14 cellular contexts compared by ENCODE assay signal in the genomic region with DNA sequence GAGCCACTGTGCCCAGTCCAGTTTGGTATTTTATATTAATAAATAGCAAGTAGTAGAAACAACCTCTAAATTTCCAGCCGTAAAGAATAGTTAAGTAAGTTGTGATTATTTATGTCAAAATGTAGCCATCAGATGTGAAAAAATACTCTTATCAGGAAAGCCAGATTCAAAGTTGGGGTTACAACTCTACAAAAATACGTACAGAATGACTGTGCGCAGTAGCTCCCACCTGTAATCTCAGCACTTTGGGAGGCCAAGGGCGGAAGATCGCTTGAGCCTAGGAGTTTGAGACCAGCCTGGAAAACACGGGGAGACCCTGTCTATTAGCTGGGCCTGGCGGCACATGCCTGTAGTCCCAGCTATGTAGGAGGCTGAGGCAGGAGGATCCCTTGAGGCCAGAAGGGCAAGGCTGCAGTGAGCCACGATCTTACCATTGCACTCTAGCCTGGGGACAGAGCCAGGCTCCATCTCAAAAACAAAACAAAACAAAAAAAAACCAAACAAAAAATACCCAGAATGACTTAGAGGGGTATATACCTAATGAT. TPM values are rescaled to one million over a fixed set of nuclear protein-coding genes. Genes with fewer than 3 reads are reported as not detected.
A peak's percentile ranks its signal among the peaks of the same experiment; 100 is the strongest.
DNase-seq lines count a peak whose midpoint lies in the region; ATAC-seq and TF ChIP-seq lines count a peak whose summit lies in the region.
"Had no signal": no experiment of that assay in that cellular context is flagged by ENCODE, and none has a peak within 500 bp of the region (broad histone marks: within the 10 kb centered on the region; RNA-seq: fewer than 3 reads in every experiment).

No MANE protein-coding gene starts in this region.

- no peak for ATAC-seq in GM18502 (IDR thresholded peaks at IDR 0.05; ENCODE audit: poor library complexity, unreplicated experiment)
- ATAC-seq: stimulated activated naive B cell treated with anti-CD40 and anti-IgM and Interleukin-4, amounts not matched to agents 10 μg/mL and 1 μg/mL and 100 μg/mL, for 72 hours had no signal

- H3K27me3 Mint-ChIP-seq in Calu3 (ENCODE audit: unreplicated experiment) (no peaks in the 10 kb centered on the region), neural crest cell (ENCODE audit: low read depth) (no peaks in the 10 kb centered on the region)
- H3K27me3 Mint-ChIP-seq: stimulated activated naive B cell treated with anti-CD40 and anti-IgM and Interleukin-4, amounts not matched to agents 10 μg/mL and 1 μg/mL and 100 μg/mL, for 72 hours had no signal

- H3K4me1 ChIP-seq in Loucy (ENCODE audit: insufficient read depth, low read length, poor library complexity, severe bottlenecking) (peaks cover 63% of the 10 kb centered on the region), mammary epithelial cell (ENCODE audit: insufficient read depth, low read length) (peaks cover 25% of the 10 kb centered on the region), trophoblast cell (ENCODE audit: control insufficient read depth in 1 of 2, insufficient read depth in 2 of 2, low read length in 2 of 2) (peaks cover 14 to 18% of the 10 kb centered on the region in 2 experiments)

- H3K4me2 ChIP-seq in Loucy (ENCODE audit: low read depth, low read length, poor library complexity, severe bottlenecking) (peak overlapping the region; percentile 87), mammary epithelial cell (ENCODE audit: insufficient read depth, low read depth, low read length) (peak overlapping the region; percentile 77), trophoblast cell (ENCODE audit: low read length) (no peak overlapping the region)

- DNase-seq in Calu3 (no peak), mammary epithelial cell (no peak), neural crest cell (ENCODE audit: low read depth, low spot score) (no peak), trophoblast cell (no peak)
- DNase-seq in stimulated activated CD4-positive, alpha-beta T cell treated with anti-CD3 and anti-CD28 coated beads, Interleukin-4, amount 100 ng/mL, for 1 hour = no peak
- DNase-seq: activated gamma-delta T cell treated with Interleukin-2 at 50 U/mL for 16 hours; DMS53; kidney glomerular epithelial cell; NCI-H226; nucleus accumbens; RPMI8226; stimulated activated naive B cell treated with anti-CD40 and anti-IgM and Interleukin-4, amounts not matched to agents 10 μg/mL and 1 μg/mL and 100 μg/mL, for 72 hours had no signal

- no peak overlapping the region for H4K12ac ChIP-seq in trophoblast cell (ENCODE audit: low read depth, low read length)

- H3K9me3 ChIP-seq in Loucy (ENCODE audit: insufficient read depth, low read depth, low read length) = no peaks in the 10 kb centered on the region
- no peaks in the 10 kb centered on the region for H3K9me3 ChIP-seq in mammary epithelial cell (replicated peaks; ENCODE audit: insufficient read depth, low read length)
- H3K9me3 ChIP-seq in trophoblast cell (ENCODE audit: insufficient read depth, low read depth, low read length) = no peaks in the 10 kb centered on the region

- H3K27ac Mint-ChIP-seq in Calu3 (ENCODE audit: unreplicated experiment) (no peak overlapping the region), neural crest cell (ENCODE audit: unreplicated experiment) (no peak overlapping the region)

- no peak overlapping the region for H3K14ac ChIP-seq in trophoblast cell (ENCODE audit: low read length)

- BruUV-seq in Calu3 (replicated peaks; lab: Mats Ljungman, UMichigan) (TSS peak; percentile 37), mammary epithelial cell (replicated peaks; lab: Mats Ljungman, UMichigan) (no TSS peak)

- H4K20me1 ChIP-seq in Loucy (ENCODE audit: insufficient read depth, low read length, poor library complexity, severe bottlenecking) (peaks cover 39% of the 10 kb centered on the region), mammary epithelial cell (ENCODE audit: insufficient read depth, low read length) (no peaks in the 10 kb centered on the region)

- H3K27me3 ChIP-seq in Loucy (ENCODE audit: insufficient read depth, low read length, poor library complexity, severe bottlenecking) (no peaks in the 10 kb centered on the region), mammary epithelial cell (ENCODE audit: insufficient read depth, low read length) (no peaks in the 10 kb centered on the region), trophoblast cell (ENCODE audit: insufficient read depth, low read length) (no peaks in the 10 kb centered on the region)

- H2BK12ac ChIP-seq in trophoblast cell (ENCODE audit: low read length) = no peak overlapping the region

- no peaks in the 10 kb centered on the region for H3K9me2 ChIP-seq in Loucy (replicated peaks; ENCODE audit: low read depth, low read length)

- H3K4me3 ChIP-seq in Loucy (ENCODE audit: low read length, poor library complexity, severe bottlenecking) (peak overlapping the region; percentile 97), mammary epithelial cell (replicated peaks in 1 of 3; ENCODE audit: insufficient read depth in 1 of 3, low read depth in 2 of 3, low read length in 3 of 3) (peak overlapping the region in 1 of 3 experiments; percentile 79), trophoblast cell (ENCODE audit: low read depth, low read length) (no peak overlapping the region)

- dilution Hi-C loops in mammary epithelial cell (cut with HindIII; ENCODE audit: low sequenced_read_pairs) = no loop called here

- in situ Hi-C loops in mammary epithelial cell (cut with MboI; ENCODE audit: low sequenced_read_pairs in 2 of 2) = no loop called here

- H4K8ac ChIP-seq in trophoblast cell (ENCODE audit: low read depth, low read length) = no peak overlapping the region

- H3K79me2 ChIP-seq in Loucy (ENCODE audit: insufficient read depth, low read length) (peaks cover 59% of the 10 kb centered on the region), mammary epithelial cell (ENCODE audit: insufficient read depth, low read length) (peaks cover 55% of the 10 kb centered on the region), trophoblast cell (ENCODE audit: control insufficient read depth, insufficient read depth, low read length, poor library complexity) (peaks cover 5% of the 10 kb centered on the region)

- H3F3A ChIP-seq in Loucy (ENCODE audit: low read depth) = peaks cover 11% of the 10 kb centered on the region

- no peak overlapping the region for H3K18ac ChIP-seq in trophoblast cell (ENCODE audit: low read length)

- H2BK5ac ChIP-seq in trophoblast cell (ENCODE audit: low read depth, low read length, poor library complexity) = no peak overlapping the region

- TF ChIP-seq CTCF in Calu3 (IDR thresholded peaks at IDR 0.05; ENCODE audit: unreplicated experiment) (no peak), Loucy (conservative IDR thresholded peaks at IDR 0.05; ENCODE audit: low read length) (no peak), mammary epithelial cell (conservative IDR thresholded peaks at IDR 0.05 in 1 of 2, IDR thresholded peaks at IDR 0.05 in 1 of 2; ENCODE audit: extremely low read depth in 1 of 2, insufficient read depth in 1 of 2, low read depth in 1 of 2, low read length in 2 of 2) (no peak), neural crest cell (conservative IDR thresholded peaks at IDR 0.05) (no peak)

- H3K36me3 ChIP-seq in Loucy (ENCODE audit: insufficient read depth, low read length) (peaks cover 20% of the 10 kb centered on the region; the same call in 1 of the 2 replicates), mammary epithelial cell (ENCODE audit: insufficient read depth, low read length) (peaks cover 12% of the 10 kb centered on the region), trophoblast cell (ENCODE audit: control insufficient read depth in 1 of 2, insufficient read depth in 2 of 2, low read length in 2 of 2) (peaks cover 14 to 15% of the 10 kb centered on the region in 2 experiments)

- H2AK5ac ChIP-seq in trophoblast cell (ENCODE audit: low read length) = no peak overlapping the region

- H3K27ac ChIP-seq in mammary epithelial cell (ENCODE audit: insufficient read depth, low read depth, low read length) = no peak overlapping the region
- no peak overlapping the region for H3K27ac ChIP-seq in trophoblast cell (ENCODE audit: low read depth, low read length)

- H3K4me3 Mint-ChIP-seq in Calu3 (ENCODE audit: low read depth, unreplicated experiment) (peak overlapping the region; percentile 92), neural crest cell (peak overlapping the region; percentile 77)

- intact Hi-C loops in Calu3 (cut with micrococcal nuclease; ENCODE audit: unreplicated experiment) = no loop called here
- intact Hi-C loops in mammary epithelial cell (cut with micrococcal nuclease) = no loop called here

- H4K91ac ChIP-seq in trophoblast cell (ENCODE audit: low read depth, low read length) = no peak overlapping the region

- H3K9me3 Mint-ChIP-seq in Calu3 (ENCODE audit: low read depth, unreplicated experiment) (no peaks in the 10 kb centered on the region), neural crest cell (no peaks in the 10 kb centered on the region)
- H3K9me3 Mint-ChIP-seq: stimulated activated naive B cell treated with anti-CD40 and anti-IgM and Interleukin-4, amounts not matched to agents 10 μg/mL and 1 μg/mL and 100 μg/mL, for 72 hours had no signal

- no peak overlapping the region for H3K4ac ChIP-seq in trophoblast cell (ENCODE audit: low read depth, low read length)

- WGBS in mammary epithelial cell (ENCODE audit: low coverage, missing lambda C conversion rate) = 95% methylated on average over 6 of the region's 8 CpGs
- no CpG with 5 or more reads among the region's 8 CpGs for WGBS in trophoblast cell (ENCODE audit: extremely low coverage, insufficient coverage, insufficient read length)

- peaks cover 19% of the 10 kb centered on the region for H3K4me1 Mint-ChIP-seq in Calu3 (ENCODE audit: low read depth, unreplicated experiment)
- peaks cover 29% of the 10 kb centered on the region for H3K4me1 Mint-ChIP-seq in neural crest cell

- H2AFZ ChIP-seq in Loucy (ENCODE audit: low read length) (no peak overlapping the region), mammary epithelial cell (ENCODE audit: low read depth, low read length) (no peak overlapping the region), trophoblast cell (ENCODE audit: insufficient read depth, low read length, poor library complexity) (no peak overlapping the region)

- no peak overlapping the region for H3K23ac ChIP-seq in trophoblast cell (ENCODE audit: low read length)

- peak overlapping the region; percentile 73 for H3K9ac ChIP-seq in Loucy (ENCODE audit: low read depth, low read length, poor library complexity, severe bottlenecking)
- no peak overlapping the region for H3K9ac ChIP-seq in mammary epithelial cell (ENCODE audit: insufficient read depth, low read length)
- H3K9ac ChIP-seq in trophoblast cell (ENCODE audit: low read length) = no peak overlapping the region

- peaks cover 35% of the 10 kb centered on the region for H3K36me3 Mint-ChIP-seq in Calu3 (ENCODE audit: insufficient read depth, unreplicated experiment)
- no peaks in the 10 kb centered on the region for H3K36me3 Mint-ChIP-seq in neural crest cell (ENCODE audit: low read depth)

- no peak overlapping the region for H2BK120ac ChIP-seq in trophoblast cell (ENCODE audit: insufficient read depth, low read length, poor library complexity)

- CTCF ChIA-PET in Calu3 (lab: Charles Lee) (interaction anchor here (1.0 to 2.5 kb wide), 3 partner anchors 9 to 13 kb away, joined by 3 to 16 read pairs (median 4); no protein-coding TSS in a partner anchor), mammary epithelial cell (lab: Charles Lee; ENCODE audit: low non-redundant PET) (no interaction called here)

- peaks cover 10% of the 10 kb centered on the region for H3K79me1 ChIP-seq in trophoblast cell (ENCODE audit: low read length)

RNA-seq across cellular contexts. Expression of a gene that starts 1.7 kb away (rescaled TPM):
- total RNA-seq in Calu3 (2022) = 25.0 and 27.2 TPM in 2 replicates
- 10 to 100 TPM; 14.2 to 25.0 TPM for total RNA-seq in mammary epithelial cell
- 19.3 TPM for polyA plus RNA-seq in mammary epithelial cell
- polyA minus RNA-seq in mammary epithelial cell = 14.5 TPM
- total RNA-seq in neural crest cell = 18.0 and 22.7 TPM in 2 replicates
- 4.9 and 5.0 TPM in 2 replicates for polyA plus RNA-seq in trophoblast cell (2013)

RNA-seq across cellular contexts. Expression of a gene that starts 36.6 kb away (rescaled TPM):
- total RNA-seq in Calu3 (2022) (not detected in 2 replicates), mammary epithelial cell (under 1 TPM in 1 of 2 donors, not detected in 1; 0.28 TPM), neural crest cell (not detected in 2 replicates)
- 0.45 TPM for polyA plus RNA-seq in mammary epithelial cell
- not detected for polyA minus RNA-seq in mammary epithelial cell
- 0.04 TPM in 2 replicates for polyA plus RNA-seq in trophoblast cell (2013)

RNA-seq across cellular contexts. Expression of a gene that starts 37.8 kb away (rescaled TPM):
- total RNA-seq in Calu3 (2022) = not detected in 2 replicates
- total RNA-seq in mammary epithelial cell = not detected
- not detected for polyA plus RNA-seq in mammary epithelial cell
- polyA minus RNA-seq in mammary epithelial cell = not detected
- not detected in 2 replicates for total RNA-seq in neural crest cell
- polyA plus RNA-seq in trophoblast cell (2013) = not detected in 2 replicates

RNA-seq across cellular contexts. Expression of a gene that starts 43.3 kb away (rescaled TPM):
- total RNA-seq in Calu3 (2022) (1.3 and 2.2 TPM in 2 replicates), mammary epithelial cell (10 to 100 TPM in 1 of 2 donors, 1 to 10 TPM in 1; 1.9 to 10.3 TPM), neural crest cell (0.20 and 0.54 TPM in 2 replicates)
- polyA plus RNA-seq in mammary epithelial cell = 1.3 TPM
- not detected for polyA minus RNA-seq in mammary epithelial cell
- polyA plus RNA-seq in trophoblast cell (2013) = 0.94 and 0.96 TPM in 2 replicates

RNA-seq across cellular contexts. Expression of a gene that starts 51.3 kb away (rescaled TPM):
- total RNA-seq in Calu3 (2022) (79.4 and 84.5 TPM in 2 replicates), mammary epithelial cell (10 to 100 TPM; 66.5 to 81.1 TPM), neural crest cell (156 TPM in 2 replicates)
- polyA plus RNA-seq in mammary epithelial cell = 50.6 TPM
- 30.4 TPM for polyA minus RNA-seq in mammary epithelial cell
- polyA plus RNA-seq in trophoblast cell (2013) = 87.2 and 89.9 TPM in 2 replicates
